In genomic region chr20:46810442-46811327, GRCh38 we compare ENCODE assay signal across 17 cellular contexts.
A peak's percentile ranks its signal among the peaks of the same experiment; 100 is the strongest.
DNase-seq lines count a peak whose midpoint lies in the region; ATAC-seq, FAIRE-seq and TF ChIP-seq lines count a peak whose summit lies in the region.
"Had no signal": no experiment of that assay in that cellular context is flagged by ENCODE, and none has a peak within 500 bp of the region (broad histone marks: within the 10 kb centered on the region; RNA-seq: fewer than 3 reads in every experiment).

No MANE protein-coding gene starts in this region.

- H3K4me1 ChIP-seq in cardiac muscle cell (ENCODE audit: low read depth), result peaks cover 6% of the 10 kb centered on the region
- peaks cover 2 to 13% (median 3%) of the 10 kb centered on the region in 4 experiments; a peak in 4 of 7 replicates for H3K4me1 ChIP-seq in H1 (replicated peaks in 1 of 4; ENCODE audit: control insufficient read depth in 3 of 4, insufficient read depth in 4 of 4, low read length in 3 of 4)

- ATAC-seq in left cardiac atrium (no peak), GM19455 (IDR thresholded peaks at IDR 0.05; ENCODE audit: unreplicated experiment) (no peak)

- no peak overlapping the region for H4K8ac ChIP-seq in H1 (ENCODE audit: extremely low read depth, insufficient read depth, low read length)

- H3K27me3 ChIP-seq in cardiac muscle cell (peaks cover 18% of the 10 kb centered on the region), H1 (replicated peaks in 1 of 4; ENCODE audit: control insufficient read depth in 3 of 4, extremely low read depth in 1 of 4, insufficient read depth in 3 of 4, low read length in 3 of 4) (peaks cover 0 to 3% (median 0%) of the 10 kb centered on the region in 4 experiments; a peak in 3 of 7 replicates)
- H3K27me3 ChIP-seq: thyroid gland had no signal

- intact Hi-C loops in left cardiac atrium (cut with DNase I), result no loop called here

- H2AK5ac ChIP-seq in H1 (ENCODE audit: low read depth, low read length), result no peak overlapping the region

- peak overlapping the region; percentile 31 for H3K4me3 ChIP-seq in cardiac muscle cell
- H3K4me3 ChIP-seq in H1 (ENCODE audit: extremely low read depth in 1 of 4, insufficient read depth in 2 of 4, low read depth in 3 of 4, low read length in 4 of 4), result peak overlapping the region in 1 of 4 experiments; percentile 14; a peak in 2 of 8 replicates
- H3K4me3 ChIP-seq in foreskin fibroblast (ENCODE audit: low read depth in 1 of 2, low read length in 2 of 2), result no peak overlapping the region
- H3K4me3 ChIP-seq: lung had no signal

- H3K27ac ChIP-seq in cardiac muscle cell (no peak overlapping the region), H1 (ENCODE audit: low read depth, low read length) (no peak overlapping the region)
- H3K27ac ChIP-seq: neutrophil, thyroid gland had no signal

- no peak overlapping the region for H3K56ac ChIP-seq in H1 (replicated peaks; ENCODE audit: insufficient read length, low read depth, low read length)

- H3K27ac Mint-ChIP-seq in chondrocyte (ENCODE audit: unreplicated experiment), result no peak overlapping the region

- peaks cover 21% of the 10 kb centered on the region for H3K4me1 Mint-ChIP-seq in chondrocyte (ENCODE audit: low read depth)

- H3K9me3 Mint-ChIP-seq in chondrocyte (ENCODE audit: low read depth), result no peaks in the 10 kb centered on the region

- TF ChIP-seq RAD21 in H1 (IDR thresholded peaks at IDR 0.05 in 1 of 2, conservative IDR thresholded peaks at IDR 0.05 in 1 of 2; ENCODE audit: low read depth in 2 of 2, low read length in 2 of 2), result no peak; a peak in 1 of 4 replicates

- TF ChIP-seq POLR2A in H1 (IDR thresholded peaks at IDR 0.05; ENCODE audit: control extremely low read depth in 1 of 2, low read depth in 2 of 2, low read length in 2 of 2), result no peak

- H3K4me2 ChIP-seq in H1 (ENCODE audit: insufficient read depth in 1 of 2, low read depth in 2 of 2, low read length in 2 of 2), result peak overlapping the region in 1 of 2 experiments; percentile 66; a peak in 1 of 4 replicates

- H2BK15ac ChIP-seq in H1 (ENCODE audit: low read length), result no peak overlapping the region

- H3K36me3 ChIP-seq in cardiac muscle cell (no peaks in the 10 kb centered on the region), H1 (ENCODE audit: control insufficient read depth in 2 of 4, insufficient read depth in 4 of 4, low read length in 3 of 4) (no peaks in the 10 kb centered on the region)
- H3K36me3 ChIP-seq: neutrophil, thyroid gland had no signal

- H4K20me1 ChIP-seq in H1 (replicated peaks in 1 of 2; ENCODE audit: control insufficient read depth in 1 of 2, insufficient read depth in 2 of 2, low read length in 2 of 2), result no peaks in the 10 kb centered on the region

- WGBS in H1 (ENCODE audit: extremely low coverage in 1 of 2, insufficient coverage in 1 of 2, insufficient read length in 1 of 2, insufficient replicate concordance in 2 of 2, low coverage in 1 of 2, low lambda C conversion rate in 2 of 2, missing lambda C conversion rate in 1 of 2), 2 experiments, result 78% methylated on average over 17 of the region's 28 CpGs; no CpG with 5 or more reads in 1 of the 2 experiments

- no peak overlapping the region for H4K5ac ChIP-seq in H1 (ENCODE audit: insufficient read length, low read depth, low read length)

- no peaks in the 10 kb centered on the region for H3K79me2 ChIP-seq in H1 (ENCODE audit: control insufficient read depth in 1 of 2, insufficient read depth in 2 of 2, low read length in 2 of 2)

- TF ChIP-seq EP300 in H1 (IDR thresholded peaks at IDR 0.05; ENCODE audit: borderline replicate concordance in 1 of 2, low read depth in 2 of 2, low read length in 2 of 2), result no peak

- H3K23ac ChIP-seq in H1 (ENCODE audit: insufficient read length), result no peak overlapping the region

- peaks cover 3% of the 10 kb centered on the region for H3K27me3 Mint-ChIP-seq in chondrocyte (ENCODE audit: low read depth)

- TF ChIP-seq CTCF in cardiac muscle cell (IDR thresholded peaks at IDR 0.05; ENCODE audit: low read depth, low read length) (no peak), H1 (IDR thresholded peaks at IDR 0.05; ENCODE audit: control extremely low read depth in 1 of 3, insufficient read depth in 1 of 3, low read depth in 1 of 3, low read length in 3 of 3) (0 out of 4 replicates have a peak, but pooled peaks of 1 of the 3 experiments have one; percentile 0), foreskin fibroblast (IDR thresholded peaks at IDR 0.05; ENCODE audit: low read depth, low read length) (no peak), chondrocyte (IDR thresholded peaks at IDR 0.05) (no peak)

- H3K9ac ChIP-seq in H1 (replicated peaks in 1 of 4; ENCODE audit: extremely low read depth in 1 of 4, low read depth in 3 of 4, low read length in 3 of 4), result no peak overlapping the region

- no peak overlapping the region for H2BK20ac ChIP-seq in H1 (ENCODE audit: low read length)

- POLR2A ChIA-PET in H1 (lab: Charles Lee; ENCODE audit: partially characterized antibody), result interaction anchor here (0.6 to 1.5 kb wide), 2 partner anchors 17 to 246 kb away, joined by 3 to 4 read pairs; no protein-coding TSS in a partner anchor

- CTCF ChIA-PET in H1 (lab: Charles Lee; ENCODE audit: partially characterized antibody), result interaction anchor here (0.6 to 1.2 kb wide), 11 partner anchors 16 to 1577 kb away, joined by 3 to 5 read pairs (median 3); no protein-coding TSS in a partner anchor

- no peak overlapping the region for H3K14ac ChIP-seq in H1 (ENCODE audit: insufficient read length)

- no peak overlapping the region for H3K4me3 Mint-ChIP-seq in chondrocyte (ENCODE audit: unreplicated experiment)

- H3K9me3 ChIP-seq in cardiac muscle cell (ENCODE audit: low read depth), result no peaks in the 10 kb centered on the region
- H3K9me3 ChIP-seq in H1 (ENCODE audit: insufficient read depth in 2 of 2, low read depth in 1 of 2, low read length in 1 of 2), result no peaks in the 10 kb centered on the region
- H3K9me3 ChIP-seq: neutrophil, thyroid gland had no signal

- H3K23me2 ChIP-seq in H1 (ENCODE audit: low read depth, low read length), result no peaks in the 10 kb centered on the region

- H2AFZ ChIP-seq in H1 (ENCODE audit: low read length), result no peak overlapping the region

- H2BK5ac ChIP-seq in H1 (ENCODE audit: low read depth, low read length), result no peak overlapping the region

- no peak overlapping the region for H4K91ac ChIP-seq in H1 (replicated peaks; ENCODE audit: insufficient read length, low read length)

- no peak for FAIRE-seq in H1 (lab: Jason Lieb, UNC)
- FAIRE-seq: TTC549 had no signal

- no peak overlapping the region for H3K4ac ChIP-seq in H1 (replicated peaks; ENCODE audit: insufficient read length, low read depth, low read length)

- DNase-seq in cardiac muscle cell (ENCODE audit: low read depth in 1 of 2, low spot score in 1 of 2) (no peak), left cardiac atrium (no peak), NCI-H345 (lab: John Stamatoyannopoulos, UW) (peak; percentile 57), H1 (ENCODE audit: low read depth in 1 of 2, low spot score in 2 of 2) (no peak), ureter (ENCODE audit: low spot score) (peak; percentile 34), foreskin fibroblast (no peak), chondrocyte (ENCODE audit: low spot score) (no peak)
- DNase-seq: ACHN; activated naive CD4-positive, alpha-beta T cell; cerebellar nuclear complex; KG1; SIG-M5; thyroid gland had no signal

- 0 out of 2 replicates have a peak overlapping the region, but pooled peaks have one; percentile 28 for H3K18ac ChIP-seq in H1 (ENCODE audit: extremely low read depth, low read length)

- H3K79me1 ChIP-seq in H1 (ENCODE audit: low read depth, low read length), result no peaks in the 10 kb centered on the region

- no peak overlapping the region for H2BK120ac ChIP-seq in H1 (replicated peaks; ENCODE audit: low read depth, low read length)

- no peaks in the 10 kb centered on the region for H3K36me3 Mint-ChIP-seq in chondrocyte (ENCODE audit: low read depth)

- H2BK12ac ChIP-seq in H1 (ENCODE audit: low read depth, low read length), result no peak overlapping the region

TF ChIP-seq in H1, 55 proteins besides CTCF, POLR2A, EP300 and RAD21:
- TF ChIP-seq NRF1 (IDR thresholded peaks at IDR 0.05; ENCODE audit: low read depth, low read length), result no peak
- TF ChIP-seq TAF7 (optimal IDR thresholded peaks at IDR 0.05; ENCODE audit: borderline replicate concordance, low read depth, low read length), result no peak
- TF ChIP-seq CREB1 (IDR thresholded peaks at IDR 0.05), result no peak
- no peak for TF ChIP-seq KDM4A (IDR thresholded peaks at IDR 0.05; ENCODE audit: low read depth, low read length, severe bottlenecking)
- TF ChIP-seq POU5F1 (IDR thresholded peaks at IDR 0.05; ENCODE audit: low read depth, low read length), result no peak
- no peak for TF ChIP-seq CEBPB (IDR thresholded peaks at IDR 0.05; ENCODE audit: low read depth, low read length)
- no peak for TF ChIP-seq RNF2 (IDR thresholded peaks at IDR 0.05; ENCODE audit: borderline replicate concordance, low read depth, low read length, missing control alignments, poor library complexity, severe bottlenecking)
- no peak for TF ChIP-seq SUZ12 (IDR thresholded peaks at IDR 0.05; ENCODE audit: low read length)
- no peak for TF ChIP-seq JUND (IDR thresholded peaks at IDR 0.05; ENCODE audit: low read length)
- no peak for TF ChIP-seq SIRT6 (IDR thresholded peaks at IDR 0.05; ENCODE audit: low read length)
- TF ChIP-seq POLR2AphosphoS5 (IDR thresholded peaks at IDR 0.05; ENCODE audit: low read depth, low read length), result no peak
- TF ChIP-seq CBX8 (IDR thresholded peaks at IDR 0.05; ENCODE audit: borderline replicate concordance, low read depth, low read length), result no peak
- TF ChIP-seq RXRA (IDR thresholded peaks at IDR 0.05; ENCODE audit: insufficient read depth, low read depth, low read length), result no peak
- TF ChIP-seq TAF1 (IDR thresholded peaks at IDR 0.05; ENCODE audit: low read depth, low read length), result no peak
- no peak for TF ChIP-seq MAFK (IDR thresholded peaks at IDR 0.05; ENCODE audit: low read depth, low read length)
TF ChIP-seq in H1: peak in this region for 0.

Comparison
In these comparisons a context has a peak if more than half of its experiments do, and no peak if none do; other contexts are left out.
1. DNase-seq: peak in NCI-H345 (single experiment) and ureter (single experiment); none in cardiac muscle cell (0 of 2), left cardiac atrium (single experiment), H1 (0 of 2), foreskin fibroblast (0 of 2) and chondrocyte (single experiment).